1 cellular context compared by ENCODE assay signal in the genomic region with DNA sequence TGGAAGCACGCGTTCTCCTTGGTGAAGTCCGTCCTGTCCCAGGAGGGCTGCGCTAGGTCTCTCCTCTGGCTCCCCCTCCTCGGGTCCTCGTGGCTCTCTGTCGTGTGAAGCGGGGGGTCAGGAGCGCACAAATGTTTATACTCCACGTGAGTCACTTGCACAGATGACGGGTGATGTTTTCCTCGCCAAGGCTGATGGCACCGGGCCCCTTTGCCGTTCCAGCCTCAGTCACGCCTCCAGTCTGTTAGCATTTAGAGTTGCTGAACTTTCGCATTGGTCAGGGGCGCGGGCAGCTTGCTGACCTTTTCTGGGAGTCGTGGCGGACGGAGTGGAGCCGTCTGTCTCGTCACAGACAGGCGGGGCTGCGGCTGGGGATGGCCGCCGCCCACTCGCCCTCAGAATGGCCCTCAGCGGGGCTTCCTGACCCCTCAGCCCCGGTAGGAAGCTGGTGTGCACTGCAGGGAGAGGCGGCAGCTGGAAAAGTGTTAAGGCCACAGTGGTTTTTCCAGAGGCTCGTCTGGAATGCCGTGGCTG.
TF ChIP-seq lines count a peak whose summit lies in the region.

No MANE protein-coding gene starts in this region.

TF ChIP-seq in H1, 55 proteins besides CTCF, POLR2A, EP300 and RAD21:
- TF ChIP-seq FOSL1 (IDR thresholded peaks at IDR 0.05; ENCODE audit: insufficient read depth, low read depth, low read length) (no peak), SAP30 (IDR thresholded peaks at IDR 0.05; ENCODE audit: insufficient read depth, insufficient replicate concordance, low read length) (no peak), SRF (IDR thresholded peaks at IDR 0.05; ENCODE audit: low read depth, low read length) (no peak)
